In the genomic region with DNA sequence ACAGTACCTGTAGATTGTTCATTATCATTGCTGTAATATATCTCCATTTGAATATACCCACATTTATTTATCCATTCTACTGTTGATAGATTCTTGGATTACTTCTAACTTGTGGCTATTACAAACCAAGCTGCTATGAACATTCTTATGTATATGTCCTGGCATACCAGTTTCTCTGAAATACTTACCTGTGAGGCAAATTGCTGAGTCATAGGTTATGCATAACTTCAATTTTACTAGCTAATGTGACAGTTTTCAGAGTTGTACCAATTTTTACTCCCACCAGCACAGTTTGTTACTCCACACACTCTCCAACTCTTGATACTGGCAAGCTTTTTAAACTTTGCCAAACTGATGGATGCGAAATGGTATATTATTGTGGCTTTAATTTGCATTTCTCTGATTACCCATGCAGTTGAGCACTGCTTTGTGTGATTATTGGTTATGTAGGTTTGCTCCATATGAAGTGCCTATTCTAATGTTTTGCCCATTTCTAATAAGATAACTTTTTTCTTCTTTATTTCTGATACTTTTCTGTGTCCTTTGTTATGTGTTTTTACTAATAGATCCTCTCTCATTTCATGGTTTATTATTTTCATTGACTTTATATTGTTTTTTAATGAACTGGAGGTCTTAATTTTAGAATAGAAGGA, we compare ENCODE assay signal across 26 cellular contexts.
"Had no signal": no experiment of that assay in that cellular context is flagged by ENCODE, and none has a peak within 500 bp of the region (broad histone marks: within the 10 kb centered on the region; RNA-seq: fewer than 3 reads in every experiment).

No MANE protein-coding gene starts in this region.

- H3K4me3 ChIP-seq: ascending aorta, Peyer's patch, SJCRH30 had no signal

- DNase-seq: activated CD4-positive, alpha-beta T cell treated with anti-CD3 and anti-CD28 coated beads for 48 hours; activated CD4-positive, alpha-beta T cell treated with anti-CD3 and anti-CD28 coated beads, Interleukin-2, amount 50 U/mL, for 48 hours; activated CD8-positive, alpha-beta memory T cell treated with anti-CD3 and anti-CD28 coated beads, Interleukin-2, amount 10 ng/mL, durations not matched to agents 7 days and 5 days; activated effector memory CD4-positive, alpha-beta T cell treated with Interleukin-2 at 50 U/mL for 16 hours; activated naive CD4-positive, alpha-beta T cell; activated T-cell treated with anti-CD3 and anti-CD28 coated beads, Interleukin-2, amount 50 U/mL, for 24 hours; amniotic stem cell; cerebellar nuclear complex; NCI-H1092 treated with DMSO at 0.1 percent for 48 hours; NCI-H1417 treated with DMSO at 0.1 percent for 48 hours; NCI-H1694 treated with DMSO at 0.1 percent for 48 hours; NCI-H2029 treated with DMSO at 0.1 percent for 48 hours; NCI-H345; NCI-H510A; NCI-H526 treated with DMSO at 0.1 percent for 48 hours; NCI-H82; NK-92 treated with Interleukin-12 subunit alpha and Interleukin-12 subunit beta, amount 100 ng/mL, for 24 hours; OCI-M1; Peyer's patch; Right ventricle myocardium superior; SJCRH30; SK-N-SH; SW 1271 had no signal

- FAIRE-seq: colon had no signal

- H3K4me1 ChIP-seq: ascending aorta, SJCRH30 had no signal

- H3K27me3 ChIP-seq: ascending aorta, Peyer's patch, SJCRH30 had no signal

- H3K9ac ChIP-seq: SK-N-SH had no signal

- H3K4me2 ChIP-seq: SK-N-SH had no signal

- H3K27ac ChIP-seq: ascending aorta, Peyer's patch, RWPE1, SJCRH30 had no signal
